7 cellular contexts compared by ENCODE assay signal in the genomic region with DNA sequence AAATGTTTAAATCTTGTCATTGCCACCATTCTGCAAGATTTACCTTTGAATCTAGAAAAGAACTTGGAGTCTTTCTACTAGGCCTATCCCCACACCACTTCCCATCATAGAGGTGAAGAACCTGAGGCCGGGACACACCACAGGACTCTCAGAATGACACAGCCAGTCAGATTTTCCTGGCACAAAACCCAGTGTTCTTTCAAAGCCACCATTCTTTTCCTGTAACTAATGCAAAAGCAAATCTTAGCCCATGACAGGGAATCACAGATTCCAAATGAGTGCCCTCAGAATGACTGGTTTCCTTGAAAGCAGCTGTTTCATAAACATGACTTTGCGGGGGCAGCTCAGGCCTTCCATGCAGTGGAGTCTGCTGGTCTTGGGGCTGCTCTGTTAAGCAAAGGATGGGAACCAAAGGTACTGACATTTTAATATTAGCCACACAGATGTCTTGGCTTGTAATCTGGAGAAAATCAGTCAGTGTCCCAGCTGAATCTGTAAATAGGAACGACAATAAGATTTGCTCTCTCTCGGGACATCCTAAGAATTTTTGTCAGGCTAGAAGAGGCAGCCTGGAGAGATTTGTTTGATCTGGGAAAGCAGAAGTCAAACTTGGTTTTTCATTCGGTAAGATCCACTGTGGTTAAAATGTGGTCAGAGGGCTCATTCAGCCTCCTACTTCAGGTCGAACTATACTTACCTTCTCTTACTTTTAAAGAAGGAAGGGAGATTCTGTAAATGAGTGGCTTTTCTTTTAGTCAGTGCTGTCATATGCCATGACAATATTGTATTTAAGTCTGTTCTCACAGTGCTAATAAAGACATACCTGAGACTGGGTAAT.
DNase-seq lines count a peak whose midpoint lies in the region; ATAC-seq lines count a peak whose summit lies in the region.

No MANE protein-coding gene starts in this region.

- H3K4me3 ChIP-seq in neuronal stem cell (ENCODE audit: low read length in 2 of 2), result no peak overlapping the region

- no peak overlapping the region for H2AK5ac ChIP-seq in neuronal stem cell (ENCODE audit: low read depth, low read length)

- H3K23ac ChIP-seq in neuronal stem cell (ENCODE audit: low read depth, low read length, poor library complexity), result no peak overlapping the region

- H3K9ac ChIP-seq in neuronal stem cell (ENCODE audit: low read depth, low read length, poor library complexity), result no peak overlapping the region

- ATAC-seq in GM19023 (IDR thresholded peaks at IDR 0.05; ENCODE audit: unreplicated experiment) (peak; percentile 56), HG02763 (IDR thresholded peaks at IDR 0.05; ENCODE audit: unreplicated experiment) (peak; percentile 42), HG02970 (IDR thresholded peaks at IDR 0.05; ENCODE audit: low FRiP score, unreplicated experiment) (no peak)

- no peaks in the 10 kb centered on the region for H3K79me1 ChIP-seq in neuronal stem cell (ENCODE audit: low read depth, low read length)

- H2BK120ac ChIP-seq in neuronal stem cell (ENCODE audit: low read depth, low read length), result no peak overlapping the region

- H3K9me3 ChIP-seq in neuronal stem cell (replicated peaks in 1 of 2; ENCODE audit: control insufficient read depth in 2 of 2, insufficient read depth in 1 of 2, low read depth in 1 of 2, low read length in 2 of 2), result no peaks in the 10 kb centered on the region

- peaks cover 2 to 8% of the 10 kb centered on the region in 2 donors for H3K4me1 ChIP-seq in neuronal stem cell (ENCODE audit: control insufficient read depth in 2 of 2, insufficient read depth in 1 of 2, low read depth in 1 of 2, low read length in 2 of 2)

- H3K4me3 Mint-ChIP-seq in T-helper 1 cell treated with Interleukin-12 subunit alpha and Interleukin-12 subunit beta and Interleukin-4 antibody, amounts not matched to agents 30 μg/mL and 1 μg/mL, for 36 hours, result peak overlapping the region; percentile 69

- H2AFZ ChIP-seq in neuronal stem cell (ENCODE audit: low read length), result peak overlapping the region; percentile 68

- H3K36me3 ChIP-seq in neuronal stem cell (replicated peaks in 1 of 2; ENCODE audit: control insufficient read depth in 2 of 2, insufficient read depth in 2 of 2, low read length in 2 of 2), result no peaks in the 10 kb centered on the region

- no peak overlapping the region for H4K8ac ChIP-seq in neuronal stem cell (ENCODE audit: low read depth, low read length)

- no peaks in the 10 kb centered on the region for H3K27me3 ChIP-seq in neuronal stem cell (ENCODE audit: control insufficient read depth in 3 of 3, insufficient read depth in 3 of 3, low read depth in 1 of 3, low read length in 3 of 3)

- no peaks in the 10 kb centered on the region for H3K9me3 Mint-ChIP-seq in T-helper 1 cell treated with Interleukin-12 subunit alpha and Interleukin-12 subunit beta and Interleukin-4 antibody, amounts not matched to agents 30 μg/mL and 1 μg/mL, for 36 hours

- H3K14ac ChIP-seq in neuronal stem cell (ENCODE audit: low read length), result no peak overlapping the region

- peaks cover 65% of the 10 kb centered on the region for H3K4me1 Mint-ChIP-seq in T-helper 1 cell treated with Interleukin-12 subunit alpha and Interleukin-12 subunit beta and Interleukin-4 antibody, amounts not matched to agents 30 μg/mL and 1 μg/mL, for 36 hours (ENCODE audit: low read depth)

- no CpG with 5 or more reads among the region's 6 CpGs for WGBS in neuronal stem cell (ENCODE audit: extremely low coverage in 2 of 2, insufficient read length in 2 of 2, insufficient replicate concordance in 1 of 2), 2 donors

- H3K27ac ChIP-seq in neuronal stem cell (replicated peaks; ENCODE audit: low read length), result no peak overlapping the region

- no peak overlapping the region for H2BK12ac ChIP-seq in neuronal stem cell (ENCODE audit: low read length)

- DNase-seq in neuronal stem cell (ENCODE audit: low spot score), result no peak
- no peak for DNase-seq in OCI-M2 (lab: John Stamatoyannopoulos, UW; ENCODE audit: unreplicated experiment)
- DNase-seq in NCI-H187 treated with DMSO at 0.1 percent for 48 hours (lab: John Stamatoyannopoulos, UW), result no peak

- H3K27ac Mint-ChIP-seq in T-helper 1 cell treated with Interleukin-12 subunit alpha and Interleukin-12 subunit beta and Interleukin-4 antibody, amounts not matched to agents 30 μg/mL and 1 μg/mL, for 36 hours, result peak overlapping the region; percentile 90

- H3K36me3 Mint-ChIP-seq in T-helper 1 cell treated with Interleukin-12 subunit alpha and Interleukin-12 subunit beta and Interleukin-4 antibody, amounts not matched to agents 30 μg/mL and 1 μg/mL, for 36 hours (ENCODE audit: low read depth), result peaks cover 16% of the 10 kb centered on the region

- H3K4me2 ChIP-seq in neuronal stem cell (ENCODE audit: insufficient read depth, low read length, poor library complexity, severe bottlenecking), result no peak overlapping the region

- H3K4ac ChIP-seq in neuronal stem cell (ENCODE audit: low read length), result no peak overlapping the region

- H2BK5ac ChIP-seq in neuronal stem cell (ENCODE audit: low read length), result no peak overlapping the region

- no peak overlapping the region for H3K18ac ChIP-seq in neuronal stem cell (ENCODE audit: low read length)

- no peak overlapping the region for H2BK15ac ChIP-seq in neuronal stem cell (ENCODE audit: low read length)

- no peaks in the 10 kb centered on the region for H3K27me3 Mint-ChIP-seq in T-helper 1 cell treated with Interleukin-12 subunit alpha and Interleukin-12 subunit beta and Interleukin-4 antibody, amounts not matched to agents 30 μg/mL and 1 μg/mL, for 36 hours (ENCODE audit: low read depth)

- no peak overlapping the region for H4K91ac ChIP-seq in neuronal stem cell (ENCODE audit: low read depth, low read length, poor library complexity)
